Comparison of ENCODE assay signal across 32 cellular contexts in the genomic region with DNA sequence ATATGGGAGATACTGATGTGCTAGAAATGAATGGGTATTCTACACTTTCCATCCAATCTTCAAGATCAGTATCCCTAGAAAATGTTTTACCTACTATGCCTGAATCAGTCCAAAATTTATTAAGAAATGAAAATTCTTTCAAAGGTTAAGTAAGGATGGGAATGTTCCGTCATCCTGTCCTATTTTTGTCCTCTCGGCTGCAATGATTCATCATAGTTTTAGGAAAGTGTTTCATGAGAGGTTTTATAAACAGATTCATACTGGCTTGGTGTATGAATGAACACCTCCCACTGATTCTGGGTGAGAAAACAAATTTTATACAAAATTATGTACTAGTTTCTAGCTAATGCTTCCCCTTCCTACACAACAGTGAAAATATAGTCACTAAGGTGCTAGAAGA.
DNase-seq lines count a peak whose midpoint lies in the region; ATAC-seq and TF ChIP-seq lines count a peak whose summit lies in the region.
"Had no signal": no experiment of that assay in that cellular context is flagged by ENCODE, and none has a peak within 500 bp of the region (broad histone marks: within the 10 kb centered on the region; RNA-seq: fewer than 3 reads in every experiment).

No MANE protein-coding gene starts in this region.

- H3K27me3 ChIP-seq in ACC112 (ENCODE audit: insufficient read depth, low read length) (no peaks in the 10 kb centered on the region), brain microvascular endothelial cell (replicated peaks) (no peaks in the 10 kb centered on the region)
- H3K27me3 ChIP-seq: BLaER1 treated with 17β-estradiol and CSF1 and Interleukin-3, amounts not matched to agents 10 nM and 100 nM; esophagus muscularis mucosa; pancreas; stomach; tibial nerve had no signal

- TF ChIP-seq CTCF in brain microvascular endothelial cell (IDR thresholded peaks at IDR 0.05; ENCODE audit: low read depth, low read length, missing control alignments), result no peak

- in situ Hi-C loops in brain microvascular endothelial cell (cut with HindIII; ENCODE audit: low pct_ligation_motif_present, low sequenced_read_pairs), result no loop called here

- no peak overlapping the region for H2AFZ ChIP-seq in ACC112 (ENCODE audit: low read length, unreplicated experiment)

- H3K27ac ChIP-seq in ACC112 (ENCODE audit: low read depth, low read length) (peak overlapping the region; percentile 58), brain microvascular endothelial cell (no peak overlapping the region)
- H3K27ac ChIP-seq: BLaER1 treated with 17β-estradiol and CSF1 and Interleukin-3, amounts not matched to agents 10 nM and 100 nM; esophagus muscularis mucosa; pancreas; SK-N-MC; stomach; tibial nerve had no signal

- DNase-seq in GM04503 (ENCODE audit: low read depth) (peak; percentile 9), brain microvascular endothelial cell (peak; percentile 34), inferior parietal cortex (ENCODE audit: extremely low spot score) (peak; percentile 11), CD1c-positive myeloid dendritic cell (ENCODE audit: extremely low spot score) (no peak), NCI-H774 (lab: John Stamatoyannopoulos, UW) (no peak), SK-N-DZ (ENCODE audit: low spot score) (no peak)
- DNase-seq: activated CD4-positive, alpha-beta memory T cell treated with anti-CD3 and anti-CD28 coated beads, Interleukin-2, amount 10 ng/mL, durations not matched to agents 7 days and 5 days; activated CD8-positive, alpha-beta memory T cell treated with anti-CD3 and anti-CD28 coated beads, Interleukin-2, amount 50 U/mL, for 48 hours; aorta; caudate nucleus; COR-L47; DMS53; GOT3; kidney glomerular epithelial cell; NCI-H1048; NCI-H187 treated with DMSO at 0.1 percent for 48 hours; NCI-H526; pancreas; retina; stimulated activated CD4-positive, alpha-beta T cell treated with anti-CD3 and anti-CD28 coated beads, Interleukin-2, amount 100 ng/mL, for 24 hours; stomach had no signal

- H3K79me2 ChIP-seq in ACC112 (ENCODE audit: control insufficient read depth, insufficient read depth, low read length, unreplicated experiment), result no peaks in the 10 kb centered on the region

- H3K36me3 ChIP-seq in ACC112 (ENCODE audit: insufficient read depth, low read length), result no peaks in the 10 kb centered on the region
- no peaks in the 10 kb centered on the region for H3K36me3 ChIP-seq in brain microvascular endothelial cell (replicated peaks)
- H3K36me3 ChIP-seq: BLaER1 treated with 17β-estradiol and CSF1 and Interleukin-3, amounts not matched to agents 10 nM and 100 nM; esophagus muscularis mucosa; pancreas; stomach; tibial nerve had no signal

- no peak for ATAC-seq in GM21723 (IDR thresholded peaks at IDR 0.05; ENCODE audit: unreplicated experiment)
- ATAC-seq: activated naive CD4-positive, alpha-beta T cell treated with anti-CD3 and anti-CD28 coated beads, Interleukin-2, amount 50 U/mL, for 72 hours; activated T-helper 17 cell treated with anti-CD3 and anti-CD28 coated beads, Interleukin-2, amount 50 U/mL, for 72 hours; GM12878; pancreas had no signal

- H3K4me1 ChIP-seq in ACC112 (ENCODE audit: control insufficient read depth, insufficient read depth, low read length, unreplicated experiment), result peaks cover 14% of the 10 kb centered on the region
- H3K4me1 ChIP-seq: BLaER1 treated with 17β-estradiol and CSF1 and Interleukin-3, amounts not matched to agents 10 nM and 100 nM; pancreas; stomach; tibial nerve had no signal

- H3K4me3 ChIP-seq in ACC112 (ENCODE audit: low read depth, low read length) (peak overlapping the region; percentile 16; the same call in 1 of the 2 replicates), brain microvascular endothelial cell (ENCODE audit: low read depth, low read length) (no peak overlapping the region)
- H3K4me3 ChIP-seq: BLaER1 treated with 17β-estradiol and CSF1 and Interleukin-3, amounts not matched to agents 10 nM and 100 nM; esophagus muscularis mucosa; GM12878; lung; pancreas; SK-N-MC; smooth muscle cell; stomach; tibial nerve had no signal

Comparison
In these comparisons a context has a peak if more than half of its experiments do, and no peak if none do; other contexts are left out.
1. DNase-seq: peak in GM04503 (single experiment), brain microvascular endothelial cell (single experiment) and inferior parietal cortex (single experiment); none in CD1c-positive myeloid dendritic cell (single experiment), NCI-H774 (single experiment) and SK-N-DZ (single experiment).